Comparison of ENCODE assay signal across 2 cellular contexts in genomic region chr16:85184404-85184803, GRCh38.
TF ChIP-seq lines count a peak whose summit lies in the region.

No MANE protein-coding gene starts in this region.

TF ChIP-seq in HepG2, 621 proteins besides CTCF, POLR2A, EP300 and RAD21 (continued from another document):
- no peak for TF ChIP-seq HNF1A (IDR thresholded peaks at IDR 0.05; ENCODE audit: low read depth)
- TF ChIP-seq HNF1A (CRISPR knock-in tag; IDR thresholded peaks at IDR 0.05; ENCODE audit: borderline replicate concordance): no peak
- no peak for TF ChIP-seq NR2F6 (IDR thresholded peaks at IDR 0.05)
- no peak for TF ChIP-seq NR2F6 (CRISPR knock-in tag; IDR thresholded peaks at IDR 0.05)
- TF ChIP-seq, protein P1, sequence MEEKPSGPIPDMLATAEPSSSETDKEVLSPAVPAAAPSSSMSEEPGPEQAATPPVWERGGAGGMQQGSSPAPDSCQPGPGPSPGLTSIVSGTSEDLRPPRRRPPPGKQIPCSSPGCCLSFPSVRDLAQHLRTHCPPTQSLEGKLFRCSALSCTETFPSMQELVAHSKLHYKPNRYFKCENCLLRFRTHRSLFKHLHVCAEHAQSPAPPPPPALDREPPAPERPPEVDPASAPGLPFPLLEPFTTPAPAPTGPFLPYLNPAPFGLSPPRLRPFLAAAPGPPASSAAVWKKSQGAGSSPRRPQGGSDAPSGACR (CRISPR knock-in tag; IDR thresholded peaks at IDR 0.05): no peak
- peak; percentile 100 for TF ChIP-seq ZFP90 (CRISPR knock-in tag; IDR thresholded peaks at IDR 0.05; ENCODE audit: borderline replicate concordance)
- peak; percentile 83; the same call in 1 of the 2 replicates for TF ChIP-seq CHD4 (IDR thresholded peaks at IDR 0.05; ENCODE audit: borderline replicate concordance, low read length)
- TF ChIP-seq DMTF1 (CRISPR knock-in tag; IDR thresholded peaks at IDR 0.05): no peak
- TF ChIP-seq NBN (conservative IDR thresholded peaks at IDR 0.05): no peak

TF ChIP-seq in HEK293, 187 proteins besides CTCF, POLR2A, EP300 and RAD21 (continued from another document):
- TF ChIP-seq ZSCAN5A (tag by site-specific recombination; IDR thresholded peaks at IDR 0.05) (no peak), ZNF555 (tag by site-specific recombination; conservative IDR thresholded peaks at IDR 0.05) (no peak)
